ENCODE assay signal across 1 cellular context in the genomic region with DNA sequence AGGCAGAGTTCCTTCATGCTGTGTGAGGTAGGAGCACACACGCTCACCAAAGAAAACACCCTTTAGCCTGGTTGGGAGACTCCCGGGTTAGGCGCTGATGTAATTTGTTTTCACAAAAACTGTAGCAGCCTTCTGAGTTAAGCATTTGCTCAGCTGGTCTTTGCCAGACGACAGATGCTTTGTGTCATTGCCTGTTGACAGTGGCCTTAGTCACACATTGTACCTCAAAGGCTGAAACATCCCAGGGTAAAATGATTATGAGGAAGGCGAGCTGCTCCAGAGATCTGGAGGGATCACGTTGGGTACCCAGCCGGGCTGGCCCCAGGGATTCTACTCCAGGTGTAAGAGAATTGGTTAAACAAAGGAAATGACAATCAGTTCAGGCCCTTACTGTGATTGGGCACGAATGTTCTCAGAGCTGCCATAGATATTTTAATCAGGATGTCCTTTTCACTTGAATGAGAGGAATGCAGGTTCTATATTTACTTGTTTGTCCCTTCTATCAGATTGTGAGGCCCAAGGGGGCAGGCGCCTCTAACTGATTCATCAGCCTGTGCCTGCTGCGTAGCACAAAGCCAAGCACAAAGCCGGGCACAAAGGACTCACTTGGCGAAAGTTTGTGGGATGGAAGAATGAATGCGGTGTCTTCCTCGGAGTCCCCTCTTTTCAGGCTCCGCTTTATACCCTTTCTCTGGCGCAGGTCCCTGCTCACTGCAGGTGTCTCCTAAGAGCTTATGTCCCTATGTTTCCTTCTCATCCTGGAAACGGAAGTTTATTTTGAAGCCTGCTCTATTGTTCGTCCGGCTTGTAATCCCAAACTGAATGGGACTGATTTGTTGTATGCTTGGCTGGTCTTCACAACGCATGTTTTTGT.
TF ChIP-seq lines count a peak whose summit lies in the region.

No MANE protein-coding gene starts in this region.

TF ChIP-seq in HCT116, 20 proteins besides CTCF, POLR2A, EP300 and RAD21 (continued from another document):
- TF ChIP-seq, protein P1, sequence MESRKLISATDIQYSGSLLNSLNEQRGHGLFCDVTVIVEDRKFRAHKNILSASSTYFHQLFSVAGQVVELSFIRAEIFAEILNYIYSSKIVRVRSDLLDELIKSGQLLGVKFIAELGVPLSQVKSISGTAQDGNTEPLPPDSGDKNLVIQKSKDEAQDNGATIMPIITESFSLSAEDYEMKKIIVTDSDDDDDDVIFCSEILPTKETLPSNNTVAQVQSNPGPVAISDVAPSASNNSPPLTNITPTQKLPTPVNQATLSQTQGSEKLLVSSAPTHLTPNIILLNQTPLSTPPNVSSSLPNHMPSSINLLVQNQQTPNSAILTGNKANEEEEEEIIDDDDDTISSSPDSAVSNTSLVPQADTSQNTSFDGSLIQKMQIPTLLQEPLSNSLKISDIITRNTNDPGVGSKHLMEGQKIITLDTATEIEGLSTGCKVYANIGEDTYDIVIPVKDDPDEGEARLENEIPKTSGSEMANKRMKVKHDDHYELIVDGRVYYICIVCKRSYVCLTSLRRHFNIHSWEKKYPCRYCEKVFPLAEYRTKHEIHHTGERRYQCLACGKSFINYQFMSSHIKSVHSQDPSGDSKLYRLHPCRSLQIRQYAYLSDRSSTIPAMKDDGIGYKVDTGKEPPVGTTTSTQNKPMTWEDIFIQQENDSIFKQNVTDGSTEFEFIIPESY (IDR thresholded peaks at IDR 0.05; ENCODE audit: extremely low read depth, insufficient replicate concordance, low read length), result no peak
- TF ChIP-seq ZNF274 (IDR thresholded peaks at IDR 0.05; ENCODE audit: low read depth, low read length) (no peak), SIN3A (IDR thresholded peaks at IDR 0.05; ENCODE audit: low read depth) (no peak), SRF (IDR thresholded peaks at IDR 0.05; ENCODE audit: low read depth) (no peak)
- TF ChIP-seq, protein P2, sequence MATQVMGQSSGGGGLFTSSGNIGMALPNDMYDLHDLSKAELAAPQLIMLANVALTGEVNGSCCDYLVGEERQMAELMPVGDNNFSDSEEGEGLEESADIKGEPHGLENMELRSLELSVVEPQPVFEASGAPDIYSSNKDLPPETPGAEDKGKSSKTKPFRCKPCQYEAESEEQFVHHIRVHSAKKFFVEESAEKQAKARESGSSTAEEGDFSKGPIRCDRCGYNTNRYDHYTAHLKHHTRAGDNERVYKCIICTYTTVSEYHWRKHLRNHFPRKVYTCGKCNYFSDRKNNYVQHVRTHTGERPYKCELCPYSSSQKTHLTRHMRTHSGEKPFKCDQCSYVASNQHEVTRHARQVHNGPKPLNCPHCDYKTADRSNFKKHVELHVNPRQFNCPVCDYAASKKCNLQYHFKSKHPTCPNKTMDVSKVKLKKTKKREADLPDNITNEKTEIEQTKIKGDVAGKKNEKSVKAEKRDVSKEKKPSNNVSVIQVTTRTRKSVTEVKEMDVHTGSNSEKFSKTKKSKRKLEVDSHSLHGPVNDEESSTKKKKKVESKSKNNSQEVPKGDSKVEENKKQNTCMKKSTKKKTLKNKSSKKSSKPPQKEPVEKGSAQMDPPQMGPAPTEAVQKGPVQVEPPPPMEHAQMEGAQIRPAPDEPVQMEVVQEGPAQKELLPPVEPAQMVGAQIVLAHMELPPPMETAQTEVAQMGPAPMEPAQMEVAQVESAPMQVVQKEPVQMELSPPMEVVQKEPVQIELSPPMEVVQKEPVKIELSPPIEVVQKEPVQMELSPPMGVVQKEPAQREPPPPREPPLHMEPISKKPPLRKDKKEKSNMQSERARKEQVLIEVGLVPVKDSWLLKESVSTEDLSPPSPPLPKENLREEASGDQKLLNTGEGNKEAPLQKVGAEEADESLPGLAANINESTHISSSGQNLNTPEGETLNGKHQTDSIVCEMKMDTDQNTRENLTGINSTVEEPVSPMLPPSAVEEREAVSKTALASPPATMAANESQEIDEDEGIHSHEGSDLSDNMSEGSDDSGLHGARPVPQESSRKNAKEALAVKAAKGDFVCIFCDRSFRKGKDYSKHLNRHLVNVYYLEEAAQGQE (IDR thresholded peaks at IDR 0.05; ENCODE audit: low read depth), result no peak
